In genomic region chr18:25503567-25504081, GRCh38 we compare ENCODE assay signal across 8 cellular contexts.
DNase-seq lines count a peak whose midpoint lies in the region; ATAC-seq and TF ChIP-seq lines count a peak whose summit lies in the region.

No MANE protein-coding gene starts in this region.

- no peak overlapping the region for H3K27ac ChIP-seq in ACC112 (ENCODE audit: low read depth, low read length)
- peak overlapping the region; percentile 72 for H3K27ac ChIP-seq in IMR-90 (ENCODE audit: insufficient read depth, low read length)
- H3K27ac ChIP-seq in angular gyrus (ENCODE audit: low read depth, low read length), result peak overlapping the region; percentile 60
- peak overlapping the region; percentile 23 for H3K27ac ChIP-seq in left ventricle myocardium inferior (replicated peaks)

- dilution Hi-C loops in IMR-90 (cut with HindIII; ENCODE audit: low sequenced_read_pairs, unreplicated experiment), result no loop called here

- peak overlapping the region; percentile 46; the same call in 2 of the 3 replicates for H2BK15ac ChIP-seq in IMR-90 (ENCODE audit: low read depth, low read length)

- in situ Hi-C loops in IMR-90 (cut with MboI; ENCODE audit: low sequenced_read_pairs), result no loop called here

- H3K23ac ChIP-seq in IMR-90 (ENCODE audit: low read depth, low read length), result peak overlapping the region; percentile 74

- POLR2A ChIA-PET in IMR-90 (lab: Charles Lee; ENCODE audit: unreplicated experiment), result no interaction called here

- H2BK5ac ChIP-seq in IMR-90 (ENCODE audit: low read depth, low read length, poor library complexity, severe bottlenecking), result peak overlapping the region; percentile 20

- H3K4me2 ChIP-seq in IMR-90 (ENCODE audit: low read depth, low read length), result peak overlapping the region; percentile 67

- H2AFZ ChIP-seq in ACC112 (ENCODE audit: low read length, unreplicated experiment) (peak overlapping the region; percentile 84), IMR-90 (replicated peaks; ENCODE audit: low read length, poor library complexity) (peak overlapping the region; percentile 97)

- peak overlapping the region; percentile 85 for H2AK9ac ChIP-seq in IMR-90 (replicated peaks; ENCODE audit: low read depth, low read length, poor library complexity)

- H3K79me2 ChIP-seq in ACC112 (ENCODE audit: control insufficient read depth, insufficient read depth, low read length, unreplicated experiment), result no peaks in the 10 kb centered on the region

- H3K9me3 ChIP-seq in IMR-90 (ENCODE audit: control insufficient read depth, insufficient read depth, low read length) (no peaks in the 10 kb centered on the region), left ventricle myocardium inferior (replicated peaks) (peaks cover 9% of the 10 kb centered on the region)

- H3K56ac ChIP-seq in IMR-90 (ENCODE audit: extremely low read depth, insufficient read depth, low read length), result peak overlapping the region; percentile 73

- H3K27me3 ChIP-seq in ACC112 (ENCODE audit: insufficient read depth, low read length) (peaks cover 5% of the 10 kb centered on the region), IMR-90 (ENCODE audit: control insufficient read depth, insufficient read depth, low read length) (peaks cover 3% of the 10 kb centered on the region; the same call in 1 of the 2 replicates), left ventricle myocardium inferior (ENCODE audit: low read depth) (no peaks in the 10 kb centered on the region)

- TF ChIP-seq RAD21 in IMR-90 (IDR thresholded peaks at IDR 0.05; ENCODE audit: low read length), result peak; percentile 17; the same call in 1 of the 2 replicates

- H4K8ac ChIP-seq in IMR-90 (ENCODE audit: low read depth in 2 of 2, low read length in 2 of 2), result peak overlapping the region; percentile 64 to 93

- intact Hi-C loops in IMR-90 (cut with micrococcal nuclease), result loop anchor here (1.0 to 10.0 kb wide), 3 partner anchors 151 to 629 kb away; partner anchors contain the start of gene ZNF521
- intact Hi-C loops in left ventricle myocardium inferior (cut with micrococcal nuclease), result no loop called here
- intact Hi-C loops in posterior cingulate gyrus (cut with DNase I), result loop anchor here (10.0 kb wide), 1 partner anchor 149 kb away; the partner anchor contains the start of gene ZNF521

- peak; percentile 87 for DNase-seq in IMR-90
- DNase-seq in left ventricle myocardium inferior, result peak; percentile 47
- DNase-seq in posterior cingulate gyrus, result peak; percentile 18 to 91 (median 52)
- no peak for DNase-seq in activated T-cell treated with anti-CD3 and anti-CD28 coated beads, Interleukin-2, amount 50 U/mL, for 48 hours

- H3K18ac ChIP-seq in IMR-90 (ENCODE audit: low read depth, low read length), result peak overlapping the region; percentile 30

- H3K14ac ChIP-seq in IMR-90 (replicated peaks; ENCODE audit: low read depth, low read length), result peak overlapping the region; percentile 80

- no peaks in the 10 kb centered on the region for H4K20me1 ChIP-seq in IMR-90 (ENCODE audit: insufficient read depth, low read length)

- peak overlapping the region; percentile 91 for H3K4ac ChIP-seq in IMR-90 (ENCODE audit: low read depth, low read length)

- peak overlapping the region; percentile 70 for H4K5ac ChIP-seq in IMR-90 (ENCODE audit: low read depth, low read length)

- peak overlapping the region; percentile 87 for H4K91ac ChIP-seq in IMR-90 (ENCODE audit: insufficient read depth, low read depth, low read length)

- BruUV-seq in IMR-90 (replicated peaks; lab: Mats Ljungman, UMichigan), result no TSS peak

- no peaks in the 10 kb centered on the region for H3K4me1 ChIP-seq in ACC112 (ENCODE audit: control insufficient read depth, insufficient read depth, low read length, unreplicated experiment)
- no peaks in the 10 kb centered on the region for H3K4me1 ChIP-seq in IMR-90 (ENCODE audit: control insufficient read depth, insufficient read depth, low read length)
- H3K4me1 ChIP-seq in left ventricle myocardium inferior, result peaks cover 10% of the 10 kb centered on the region

- no CpG with 5 or more reads among the region's 11 CpGs for WGBS in IMR-90 (ENCODE audit: extremely low coverage in 2 of 2, insufficient read length in 1 of 2), 2 experiments

- no peak overlapping the region for H2AK5ac ChIP-seq in IMR-90 (ENCODE audit: low read depth, low read length)

- no peak for TF ChIP-seq POLR2A in IMR-90 (IDR thresholded peaks at IDR 0.05; ENCODE audit: low read depth, low read length)

- no peaks in the 10 kb centered on the region for H3K79me1 ChIP-seq in IMR-90 (ENCODE audit: low read depth in 1 of 2, low read length in 2 of 2)

- peak overlapping the region; percentile 91 for H2BK120ac ChIP-seq in IMR-90 (ENCODE audit: low read depth, low read length)

- ATAC-seq in IMR-90 (ENCODE audit: low read depth), result peak; percentile 99
- no peak for ATAC-seq in GM18909 (IDR thresholded peaks at IDR 0.05; ENCODE audit: poor library complexity, unreplicated experiment)
- no peak for ATAC-seq in HG03460 (IDR thresholded peaks at IDR 0.05; ENCODE audit: unreplicated experiment)

- no peaks in the 10 kb centered on the region for H3K36me3 ChIP-seq in ACC112 (ENCODE audit: insufficient read depth, low read length)
- H3K36me3 ChIP-seq in IMR-90 (ENCODE audit: control insufficient read depth, insufficient read depth, low read length), result no peaks in the 10 kb centered on the region
- no peaks in the 10 kb centered on the region for H3K36me3 ChIP-seq in left ventricle myocardium inferior

- CTCF ChIA-PET in IMR-90 (lab: Yijun Ruan, JAX), result interaction anchor here (0.6 to 1.1 kb wide), 3 partner anchors 10 to 71 kb away, joined by 3 read pairs; no protein-coding TSS in a partner anchor

- peak overlapping the region; percentile 84 for H2BK20ac ChIP-seq in IMR-90 (ENCODE audit: low read depth, low read length)

- no peak for TF ChIP-seq CTCF in IMR-90 (conservative IDR thresholded peaks at IDR 0.05; ENCODE audit: low read depth, low read length)
- no peak for TF ChIP-seq CTCF in left ventricle myocardium inferior (IDR thresholded peaks at IDR 0.05; ENCODE audit: borderline replicate concordance)

- peak overlapping the region; percentile 73 for H3K4me3 ChIP-seq in ACC112 (ENCODE audit: low read depth, low read length)
- H3K4me3 ChIP-seq in IMR-90 (ENCODE audit: insufficient read depth, low read depth, low read length), result peak overlapping the region; percentile 42
- peak overlapping the region; percentile 64 for H3K4me3 ChIP-seq in left ventricle myocardium inferior

- peak overlapping the region; percentile 70 for H3K9ac ChIP-seq in IMR-90 (ENCODE audit: low read depth, low read length)

- H3K9me1 ChIP-seq in IMR-90 (ENCODE audit: insufficient read depth, low read length), result 0 out of 2 replicates have a peak, but pooled peaks cover 3% of the 10 kb centered on the region

TF ChIP-seq in IMR-90, 13 proteins besides CTCF, POLR2A, EP300 and RAD21:
- no peak for TF ChIP-seq BHLHE40 (IDR thresholded peaks at IDR 0.05; ENCODE audit: low read depth, low read length)
- TF ChIP-seq CEBPB (IDR thresholded peaks at IDR 0.05; ENCODE audit: low read depth, low read length), result peak; percentile 82
- no peak for TF ChIP-seq ELK1 (IDR thresholded peaks at IDR 0.05; ENCODE audit: borderline replicate concordance, low read depth, low read length)
- no peak for TF ChIP-seq FOS (IDR thresholded peaks at IDR 0.05; ENCODE audit: low read depth, low read length)
- TF ChIP-seq MAZ (IDR thresholded peaks at IDR 0.05; ENCODE audit: borderline replicate concordance, low read depth, low read length), result peak; percentile 46; the same call in 1 of the 2 replicates
- TF ChIP-seq USF2 (IDR thresholded peaks at IDR 0.05; ENCODE audit: low read depth, low read length), result no peak
- TF ChIP-seq SMC3 (IDR thresholded peaks at IDR 0.05; ENCODE audit: low read depth, low read length), result peak; percentile 16; the same call in 1 of the 2 replicates
- TF ChIP-seq MAFK (IDR thresholded peaks at IDR 0.05; ENCODE audit: low read depth, low read length), result no peak
- no peak for TF ChIP-seq RCOR1 (IDR thresholded peaks at IDR 0.05; ENCODE audit: insufficient replicate concordance, low read length)
- TF ChIP-seq NFE2L2 (IDR thresholded peaks at IDR 0.05; ENCODE audit: low read depth, low read length), result no peak
- TF ChIP-seq MXI1 (IDR thresholded peaks at IDR 0.05; ENCODE audit: borderline replicate concordance, low read depth, low read length), result no peak
- TF ChIP-seq CHD1 (IDR thresholded peaks at IDR 0.05; ENCODE audit: low read depth, low read length), result no peak
- no peak for TF ChIP-seq RFX5 (IDR thresholded peaks at IDR 0.05; ENCODE audit: low read depth, low read length)

Comparison
In these comparisons a context has a peak if more than half of its experiments do, and no peak if none do; other contexts are left out.
1. DNase-seq: peak in IMR-90 (single experiment), left ventricle myocardium inferior (single experiment) and posterior cingulate gyrus (10 of 10); none in activated T-cell treated with anti-CD3 and anti-CD28 coated beads, Interleukin-2, amount 50 U/mL, for 48 hours (0 of 2).
2. Peak in every context shown above with its lines, with median percentiles within 50 percentile points of each other: H3K4me3 ChIP-seq.